ENCODE assay signal across 1 cellular context in genomic region chr12:56152132-56152755, GRCh38.
A peak's percentile ranks its signal among the peaks of the same experiment; 100 is the strongest.
TF ChIP-seq lines count a peak whose summit lies in the region.

Gene MYL6B, plus strand, starts transcription at chr12:56152587. Its CDS starts 1,332 bp downstream, at chr12:56153919.

TF ChIP-seq in K562, 482 proteins besides CTCF, POLR2A, EP300 and RAD21 (continued from another document and continues in another):
- TF ChIP-seq, protein P1, sequence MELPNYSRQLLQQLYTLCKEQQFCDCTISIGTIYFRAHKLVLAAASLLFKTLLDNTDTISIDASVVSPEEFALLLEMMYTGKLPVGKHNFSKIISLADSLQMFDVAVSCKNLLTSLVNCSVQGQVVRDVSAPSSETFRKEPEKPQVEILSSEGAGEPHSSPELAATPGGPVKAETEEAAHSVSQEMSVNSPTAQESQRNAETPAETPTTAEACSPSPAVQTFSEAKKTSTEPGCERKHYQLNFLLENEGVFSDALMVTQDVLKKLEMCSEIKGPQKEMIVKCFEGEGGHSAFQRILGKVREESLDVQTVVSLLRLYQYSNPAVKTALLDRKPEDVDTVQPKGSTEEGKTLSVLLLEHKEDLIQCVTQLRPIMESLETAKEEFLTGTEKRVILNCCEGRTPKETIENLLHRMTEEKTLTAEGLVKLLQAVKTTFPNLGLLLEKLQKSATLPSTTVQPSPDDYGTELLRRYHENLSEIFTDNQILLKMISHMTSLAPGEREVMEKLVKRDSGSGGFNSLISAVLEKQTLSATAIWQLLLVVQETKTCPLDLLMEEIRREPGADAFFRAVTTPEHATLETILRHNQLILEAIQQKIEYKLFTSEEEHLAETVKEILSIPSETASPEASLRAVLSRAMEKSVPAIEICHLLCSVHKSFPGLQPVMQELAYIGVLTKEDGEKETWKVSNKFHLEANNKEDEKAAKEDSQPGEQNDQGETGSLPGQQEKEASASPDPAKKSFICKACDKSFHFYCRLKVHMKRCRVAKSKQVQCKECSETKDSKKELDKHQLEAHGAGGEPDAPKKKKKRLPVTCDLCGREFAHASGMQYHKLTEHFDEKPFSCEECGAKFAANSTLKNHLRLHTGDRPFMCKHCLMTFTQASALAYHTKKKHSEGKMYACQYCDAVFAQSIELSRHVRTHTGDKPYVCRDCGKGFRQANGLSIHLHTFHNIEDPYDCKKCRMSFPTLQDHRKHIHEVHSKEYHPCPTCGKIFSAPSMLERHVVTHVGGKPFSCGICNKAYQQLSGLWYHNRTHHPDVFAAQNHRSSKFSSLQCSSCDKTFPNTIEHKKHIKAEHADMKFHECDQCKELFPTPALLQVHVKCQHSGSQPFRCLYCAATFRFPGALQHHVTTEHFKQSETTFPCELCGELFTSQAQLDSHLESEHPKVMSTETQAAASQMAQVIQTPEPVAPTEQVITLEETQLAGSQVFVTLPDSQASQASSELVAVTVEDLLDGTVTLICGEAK (IDR thresholded peaks at IDR 0.05): peak; percentile 88
- TF ChIP-seq, protein P1 (CRISPR knock-in tag; IDR thresholded peaks at IDR 0.05): no peak
- TF ChIP-seq XRCC5 (IDR thresholded peaks at IDR 0.05; ENCODE audit: low read depth, low read length) (no peak), IRF9 (tag; IDR thresholded peaks at IDR 0.05) (no peak), KLF1 (tag; IDR thresholded peaks at IDR 0.05) (peak; percentile 49; the same call in 1 of the 2 replicates), TCF3 (CRISPR knock-in tag; IDR thresholded peaks at IDR 0.05) (peak; percentile 13; the same call in 1 of the 2 replicates), KLF10 (CRISPR knock-in tag; IDR thresholded peaks at IDR 0.05) (no peak), MIER1 (IDR thresholded peaks at IDR 0.05; ENCODE audit: low read depth) (no peak), FOXK2 (conservative IDR thresholded peaks at IDR 0.05 in 1 of 2, IDR thresholded peaks at IDR 0.05 in 1 of 2; ENCODE audit: low read depth in 2 of 2) (peak; percentile 27 to 60; a peak in 3 of 4 replicates), CC2D1A (IDR thresholded peaks at IDR 0.05) (no peak), SNRNP70 (optimal IDR thresholded peaks at IDR 0.05; ENCODE audit: low read depth, low read length) (no peak), UBTF (IDR thresholded peaks at IDR 0.05; ENCODE audit: borderline replicate concordance in 1 of 2, low read depth in 2 of 2, low read length in 2 of 2) (0 out of 4 replicates have a peak, but pooled peaks of 1 of the 2 experiments have one; percentile 2), EWSR1 (IDR thresholded peaks at IDR 0.05; ENCODE audit: borderline replicate concordance, low read depth, partially characterized antibody) (no peak), ZFX (CRISPR knock-in tag; IDR thresholded peaks at IDR 0.05) (peak; percentile 74), RBM22 (IDR thresholded peaks at IDR 0.05; ENCODE audit: low read depth, low read length, poor library complexity, severe bottlenecking) (no peak), TEAD4 (IDR thresholded peaks at IDR 0.05; ENCODE audit: low read length) (0 out of 2 replicates have a peak, but pooled peaks have one; percentile 15), TEAD4 (CRISPR knock-in tag; IDR thresholded peaks at IDR 0.05; ENCODE audit: borderline replicate concordance) (no peak), GATAD2A (IDR thresholded peaks at IDR 0.05) (peak; percentile 87), NCOA6 (IDR thresholded peaks at IDR 0.05) (no peak), TGIF2 (CRISPR knock-in tag; IDR thresholded peaks at IDR 0.05) (no peak), AFF1 (IDR thresholded peaks at IDR 0.05; ENCODE audit: low read depth in 1 of 2, partially characterized antibody in 2 of 2) (peak in 1 of 2 experiments; percentile 93), KAT2B (IDR thresholded peaks at IDR 0.05; ENCODE audit: low read depth, low read length) (no peak), PKNOX1 (IDR thresholded peaks at IDR 0.05) (0 out of 2 replicates have a peak, but pooled peaks have one; percentile 6), ARID1B (IDR thresholded peaks at IDR 0.05) (peak; percentile 36), CREB1 (IDR thresholded peaks at IDR 0.05) (peak; percentile 74), CREB1 (CRISPR knock-in tag; IDR thresholded peaks at IDR 0.05) (peak; percentile 76), HNRNPH1 (optimal IDR thresholded peaks at IDR 0.05; ENCODE audit: low read depth, low read length) (no peak), MXI1 (IDR thresholded peaks at IDR 0.05; ENCODE audit: low read depth, low read length) (0 out of 2 replicates have a peak, but pooled peaks have one; percentile 46), HCFC1 (IDR thresholded peaks at IDR 0.05; ENCODE audit: low read depth, low read length) (peak; percentile 94), U2AF2 (optimal IDR thresholded peaks at IDR 0.05; ENCODE audit: low read depth, low read length) (no peak)
- TF ChIP-seq, protein P2, sequence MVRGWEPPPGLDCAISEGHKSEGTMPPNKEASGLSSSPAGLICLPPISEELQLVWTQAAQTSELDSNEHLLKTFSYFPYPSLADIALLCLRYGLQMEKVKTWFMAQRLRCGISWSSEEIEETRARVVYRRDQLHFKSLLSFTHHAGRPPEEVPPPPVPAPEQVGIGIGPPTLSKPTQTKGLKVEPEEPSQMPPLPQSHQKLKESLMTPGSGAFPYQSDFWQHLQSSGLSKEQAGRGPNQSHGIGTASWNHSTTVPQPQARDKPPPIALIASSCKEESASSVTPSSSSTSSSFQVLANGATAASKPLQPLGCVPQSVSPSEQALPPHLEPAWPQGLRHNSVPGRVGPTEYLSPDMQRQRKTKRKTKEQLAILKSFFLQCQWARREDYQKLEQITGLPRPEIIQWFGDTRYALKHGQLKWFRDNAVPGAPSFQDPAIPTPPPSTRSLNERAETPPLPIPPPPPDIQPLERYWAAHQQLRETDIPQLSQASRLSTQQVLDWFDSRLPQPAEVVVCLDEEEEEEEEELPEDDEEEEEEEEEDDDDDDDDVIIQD (CRISPR knock-in tag; IDR thresholded peaks at IDR 0.05): no peak
- TF ChIP-seq, protein P3, sequence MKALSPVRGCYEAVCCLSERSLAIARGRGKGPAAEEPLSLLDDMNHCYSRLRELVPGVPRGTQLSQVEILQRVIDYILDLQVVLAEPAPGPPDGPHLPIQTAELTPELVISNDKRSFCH (CRISPR knock-in tag; IDR thresholded peaks at IDR 0.05): no peak
- TF ChIP-seq, protein P3 (tag; IDR thresholded peaks at IDR 0.05): no peak
- TF ChIP-seq, protein P4, sequence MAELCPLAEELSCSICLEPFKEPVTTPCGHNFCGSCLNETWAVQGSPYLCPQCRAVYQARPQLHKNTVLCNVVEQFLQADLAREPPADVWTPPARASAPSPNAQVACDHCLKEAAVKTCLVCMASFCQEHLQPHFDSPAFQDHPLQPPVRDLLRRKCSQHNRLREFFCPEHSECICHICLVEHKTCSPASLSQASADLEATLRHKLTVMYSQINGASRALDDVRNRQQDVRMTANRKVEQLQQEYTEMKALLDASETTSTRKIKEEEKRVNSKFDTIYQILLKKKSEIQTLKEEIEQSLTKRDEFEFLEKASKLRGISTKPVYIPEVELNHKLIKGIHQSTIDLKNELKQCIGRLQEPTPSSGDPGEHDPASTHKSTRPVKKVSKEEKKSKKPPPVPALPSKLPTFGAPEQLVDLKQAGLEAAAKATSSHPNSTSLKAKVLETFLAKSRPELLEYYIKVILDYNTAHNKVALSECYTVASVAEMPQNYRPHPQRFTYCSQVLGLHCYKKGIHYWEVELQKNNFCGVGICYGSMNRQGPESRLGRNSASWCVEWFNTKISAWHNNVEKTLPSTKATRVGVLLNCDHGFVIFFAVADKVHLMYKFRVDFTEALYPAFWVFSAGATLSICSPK (IDR thresholded peaks at IDR 0.05; ENCODE audit: borderline replicate concordance): no peak
- TF ChIP-seq, protein P5, sequence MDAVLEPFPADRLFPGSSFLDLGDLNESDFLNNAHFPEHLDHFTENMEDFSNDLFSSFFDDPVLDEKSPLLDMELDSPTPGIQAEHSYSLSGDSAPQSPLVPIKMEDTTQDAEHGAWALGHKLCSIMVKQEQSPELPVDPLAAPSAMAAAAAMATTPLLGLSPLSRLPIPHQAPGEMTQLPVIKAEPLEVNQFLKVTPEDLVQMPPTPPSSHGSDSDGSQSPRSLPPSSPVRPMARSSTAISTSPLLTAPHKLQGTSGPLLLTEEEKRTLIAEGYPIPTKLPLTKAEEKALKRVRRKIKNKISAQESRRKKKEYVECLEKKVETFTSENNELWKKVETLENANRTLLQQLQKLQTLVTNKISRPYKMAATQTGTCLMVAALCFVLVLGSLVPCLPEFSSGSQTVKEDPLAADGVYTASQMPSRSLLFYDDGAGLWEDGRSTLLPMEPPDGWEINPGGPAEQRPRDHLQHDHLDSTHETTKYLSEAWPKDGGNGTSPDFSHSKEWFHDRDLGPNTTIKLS (IDR thresholded peaks at IDR 0.05; ENCODE audit: borderline replicate concordance, low read depth): peak; percentile 79; the same call in 1 of the 2 replicates
